In the genomic region with DNA sequence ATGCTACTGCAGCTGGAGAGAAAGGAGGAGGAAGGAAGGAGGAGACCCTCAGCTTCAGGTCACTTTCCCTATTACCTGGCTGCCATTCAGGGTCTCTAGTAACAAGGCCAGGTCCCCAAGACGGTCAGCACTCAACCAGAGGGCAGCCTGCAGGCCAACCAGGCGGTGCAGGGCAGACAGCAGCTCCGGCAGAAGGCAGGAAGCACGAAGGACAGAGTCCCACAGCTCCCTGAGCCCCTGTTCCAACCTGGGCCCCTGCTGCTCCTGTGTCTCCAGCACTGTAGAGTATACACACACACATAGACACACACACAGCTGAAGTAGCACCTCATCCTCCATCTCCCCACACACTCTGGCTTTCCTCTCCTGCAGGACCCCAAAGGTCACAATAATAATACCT, we compare ENCODE assay signal across 11 cellular contexts. TPM values are rescaled to one million over a fixed set of nuclear protein-coding genes. Genes with fewer than 3 reads are reported as not detected.
A peak's percentile ranks its signal among the peaks of the same experiment; 100 is the strongest.
DNase-seq lines count a peak whose midpoint lies in the region; ATAC-seq and TF ChIP-seq lines count a peak whose summit lies in the region.
"Had no signal": no experiment of that assay in that cellular context is flagged by ENCODE, and none has a peak within 500 bp of the region (broad histone marks: within the 10 kb centered on the region; RNA-seq: fewer than 3 reads in every experiment).

No MANE protein-coding gene starts in this region.

- H3K27me3 Mint-ChIP-seq in activated naive CD4-positive, alpha-beta T cell treated with anti-CD3 and anti-CD28 coated beads for 36 hours (ENCODE audit: low read depth), result no peaks in the 10 kb centered on the region
- H3K27me3 Mint-ChIP-seq in T-cell, result no peaks in the 10 kb centered on the region
- no peaks in the 10 kb centered on the region for H3K27me3 Mint-ChIP-seq in stimulated activated naive B cell treated with anti-CD40 and anti-IgM and Interleukin-4, amounts not matched to agents 10 μg/mL and 1 μg/mL and 100 μg/mL, for 72 hours

- no peak overlapping the region for H3K27ac Mint-ChIP-seq in activated naive CD4-positive, alpha-beta T cell treated with anti-CD3 and anti-CD28 coated beads for 36 hours
- no peak overlapping the region for H3K27ac Mint-ChIP-seq in T-cell
- no peak overlapping the region for H3K27ac Mint-ChIP-seq in stimulated activated naive B cell treated with anti-CD40 and anti-IgM and Interleukin-4, amounts not matched to agents 10 μg/mL and 1 μg/mL and 100 μg/mL, for 72 hours

- POLR2A ChIA-PET in T-cell (lab: Charles Lee), result interaction anchor here in 1 of 2 donors (1.0 kb wide), 1 partner anchor 20 kb away, joined by 4 read pairs; no protein-coding TSS in a partner anchor

- ATAC-seq in T-cell (replicated peaks in 1 of 4), result no peak
- no peak for ATAC-seq in stimulated activated naive B cell treated with anti-CD40 and anti-IgM and Interleukin-4, amounts not matched to agents 10 μg/mL and 1 μg/mL and 100 μg/mL, for 72 hours (replicated peaks)
- ATAC-seq in HG02759 (IDR thresholded peaks at IDR 0.05; ENCODE audit: unreplicated experiment), result no peak
- ATAC-seq in HG03460 (IDR thresholded peaks at IDR 0.05; ENCODE audit: unreplicated experiment), result no peak
- ATAC-seq: foreskin keratinocyte had no signal

- H3K4me3 ChIP-seq in fibroblast of the aortic adventitia (ENCODE audit: low read depth, low read length), result peak overlapping the region; percentile 84

- peaks cover 37% of the 10 kb centered on the region for H3K36me3 Mint-ChIP-seq in activated naive CD4-positive, alpha-beta T cell treated with anti-CD3 and anti-CD28 coated beads for 36 hours (ENCODE audit: low read depth)
- H3K36me3 Mint-ChIP-seq in T-cell, result peaks cover 5% of the 10 kb centered on the region
- H3K36me3 Mint-ChIP-seq in stimulated activated naive B cell treated with anti-CD40 and anti-IgM and Interleukin-4, amounts not matched to agents 10 μg/mL and 1 μg/mL and 100 μg/mL, for 72 hours, result peaks cover 21 to 44% of the 10 kb centered on the region in 2 donors

- TF ChIP-seq CTCF in fibroblast of the aortic adventitia (IDR thresholded peaks at IDR 0.05; ENCODE audit: insufficient read depth, low read length), result no peak

- CTCF ChIA-PET in activated naive CD4-positive, alpha-beta T cell treated with anti-CD3 and anti-CD28 coated beads for 36 hours (lab: Charles Lee), result interaction anchor here (1.0 to 4.2 kb wide), 3 partner anchors 18 to 178 kb away, joined by 3 to 37 read pairs (median 7); partner anchors contain the start of gene PIGO
- CTCF ChIA-PET in T-cell (lab: Charles Lee), result interaction anchor here in 1 of 2 donors (0.6 kb wide), 1 partner anchor 583 kb away, joined by 3 read pairs; no protein-coding TSS in a partner anchor

- intact Hi-C loops in activated naive CD4-positive, alpha-beta T cell treated with anti-CD3 and anti-CD28 coated beads for 36 hours (cut with micrococcal nuclease), result loop anchor here (10.0 kb wide), 1 partner anchor 753 kb away; the partner anchor contains the start of genes KIF24 and NUDT2

- H3K4me1 Mint-ChIP-seq in activated naive CD4-positive, alpha-beta T cell treated with anti-CD3 and anti-CD28 coated beads for 36 hours (ENCODE audit: low read depth), result peaks cover 31% of the 10 kb centered on the region
- peaks cover 18 to 28% (median 28%) of the 10 kb centered on the region in 3 donors for H3K4me1 Mint-ChIP-seq in T-cell
- peaks cover 24 to 55% of the 10 kb centered on the region in 2 donors for H3K4me1 Mint-ChIP-seq in stimulated activated naive B cell treated with anti-CD40 and anti-IgM and Interleukin-4, amounts not matched to agents 10 μg/mL and 1 μg/mL and 100 μg/mL, for 72 hours

- no peaks in the 10 kb centered on the region for H3K9me3 Mint-ChIP-seq in activated naive CD4-positive, alpha-beta T cell treated with anti-CD3 and anti-CD28 coated beads for 36 hours
- no peaks in the 10 kb centered on the region for H3K9me3 Mint-ChIP-seq in T-cell
- H3K9me3 Mint-ChIP-seq in stimulated activated naive B cell treated with anti-CD40 and anti-IgM and Interleukin-4, amounts not matched to agents 10 μg/mL and 1 μg/mL and 100 μg/mL, for 72 hours, result no peaks in the 10 kb centered on the region

- no peak for DNase-seq in activated naive CD4-positive, alpha-beta T cell treated with anti-CD3 and anti-CD28 coated beads for 36 hours
- no peak for DNase-seq in activated naive CD4-positive, alpha-beta T cell treated with Interleukin-2 at 50 U/mL for 16 hours
- DNase-seq in T-cell (no peak), fibroblast of the aortic adventitia (ENCODE audit: low read depth) (no peak)
- DNase-seq in stimulated activated naive B cell treated with anti-CD40 and anti-IgM and Interleukin-4, amounts not matched to agents 10 μg/mL and 1 μg/mL and 100 μg/mL, for 72 hours, result no peak
- no peak for DNase-seq in activated CD4-positive, CD25-positive, alpha-beta regulatory T cell (lab: John Stamatoyannopoulos, UW)
- DNase-seq: activated gamma-delta T cell treated with Interleukin-2 at 50 U/mL for 16 hours, foreskin keratinocyte, SIG-M5 had no signal

- H3K4me3 Mint-ChIP-seq in activated naive CD4-positive, alpha-beta T cell treated with anti-CD3 and anti-CD28 coated beads for 36 hours, result peak overlapping the region; percentile 94
- H3K4me3 Mint-ChIP-seq in T-cell, result peak overlapping the region; percentile 84 to 98 (median 94)
- peak overlapping the region; percentile 97 to 99 for H3K4me3 Mint-ChIP-seq in stimulated activated naive B cell treated with anti-CD40 and anti-IgM and Interleukin-4, amounts not matched to agents 10 μg/mL and 1 μg/mL and 100 μg/mL, for 72 hours

RNA-seq across cellular contexts. Expression of gene FANCG, which starts 1.7 kb away (rescaled TPM):
- total RNA-seq in activated naive CD4-positive, alpha-beta T cell treated with anti-CD3 and anti-CD28 coated beads for 36 hours, result 100 to 1,000 TPM; 109 to 118 TPM
- 10 to 100 TPM; 20.0 to 30.7 (median 28.2) TPM for total RNA-seq in T-cell
- 16.2 and 32.2 TPM in 2 replicates for total RNA-seq in fibroblast of the aortic adventitia (ENCODE audit: low replicate concordance)

RNA-seq across cellular contexts. Expression of gene VCP, which starts 5.6 kb away (rescaled TPM):
- 100 to 1,000 TPM; 218 to 226 TPM for total RNA-seq in activated naive CD4-positive, alpha-beta T cell treated with anti-CD3 and anti-CD28 coated beads for 36 hours
- 100 to 1,000 TPM; 141 to 232 (median 167) TPM for total RNA-seq in T-cell
- total RNA-seq in fibroblast of the aortic adventitia (ENCODE audit: low replicate concordance), result 203 and 210 TPM in 2 replicates

RNA-seq across cellular contexts. Expression of gene PIGO, which starts 18.3 kb away (rescaled TPM):
- total RNA-seq in activated naive CD4-positive, alpha-beta T cell treated with anti-CD3 and anti-CD28 coated beads for 36 hours, result 10 to 100 TPM; 22.8 to 23.7 TPM
- 10 to 100 TPM; 23.0 to 32.1 (median 29.9) TPM for total RNA-seq in T-cell
- total RNA-seq in fibroblast of the aortic adventitia (ENCODE audit: low replicate concordance), result 8.9 and 12.1 TPM in 2 replicates

RNA-seq across cellular contexts. Expression of gene STOML2, which starts 24.9 kb away (rescaled TPM):
- total RNA-seq in activated naive CD4-positive, alpha-beta T cell treated with anti-CD3 and anti-CD28 coated beads for 36 hours, result 100 to 1,000 TPM; 165 to 168 TPM
- total RNA-seq in T-cell (10 to 100 TPM; 35.8 to 58.2 (median 53.7) TPM), fibroblast of the aortic adventitia (ENCODE audit: low replicate concordance) (65.3 and 109 TPM in 2 replicates)

RNA-seq across cellular contexts. Expression of gene ATOSB, which starts 37.6 kb away (rescaled TPM):
- 1 to 10 TPM; 3.4 to 3.7 TPM for total RNA-seq in activated naive CD4-positive, alpha-beta T cell treated with anti-CD3 and anti-CD28 coated beads for 36 hours
- total RNA-seq in T-cell (10 to 100 TPM in 1 of 5 donors, 1 to 10 TPM in 4; 4.7 to 12.7 (median 8.9) TPM), fibroblast of the aortic adventitia (ENCODE audit: low replicate concordance) (14.1 and 22.1 TPM in 2 replicates)
